In genomic region chr4:2537011-2537830, GRCh38 we compare ENCODE assay signal across 8 cellular contexts. TPM values are rescaled to one million over a fixed set of nuclear protein-coding genes. Genes with fewer than 3 reads are reported as not detected.
DNase-seq lines count a peak whose midpoint lies in the region; ATAC-seq and TF ChIP-seq lines count a peak whose summit lies in the region.

No MANE protein-coding gene starts in this region.

- H3K4me1 ChIP-seq in CD8-positive, alpha-beta T cell (ENCODE audit: insufficient read depth, low read length): peaks cover 26% of the 10 kb centered on the region

- H3K27ac ChIP-seq in CD8-positive, alpha-beta T cell (ENCODE audit: low read depth, low read length): peak overlapping the region; percentile 62

- no peaks in the 10 kb centered on the region for H3K9me3 Mint-ChIP-seq in CD8-positive, alpha-beta T cell

- peaks cover 32% of the 10 kb centered on the region for H3K4me1 Mint-ChIP-seq in CD8-positive, alpha-beta T cell (ENCODE audit: low read depth)

- H3K4me3 ChIP-seq in CD8-positive, alpha-beta T cell (ENCODE audit: low read depth, low read length): peak overlapping the region; percentile 66

- H3K9me3 ChIP-seq in CD8-positive, alpha-beta T cell (ENCODE audit: low read length): no peaks in the 10 kb centered on the region

- H3K36me3 ChIP-seq in CD8-positive, alpha-beta T cell (ENCODE audit: insufficient read depth, low read length): no peaks in the 10 kb centered on the region

- H3K27me3 Mint-ChIP-seq in CD8-positive, alpha-beta T cell (ENCODE audit: low read depth): no peaks in the 10 kb centered on the region

- in situ Hi-C loops in KBM-7 (cut with MboI; ENCODE audit: low pct_unique_long_range_greater_than_20kb, low sequenced_read_pairs): no loop called here

- CTCF ChIA-PET in CD8-positive, alpha-beta T cell (lab: Charles Lee): no interaction called here

- intact Hi-C loops in CD8-positive, alpha-beta T cell (cut with DNase I, micrococcal nuclease): loop anchor here (2.0 to 5.0 kb wide), 5 partner anchors 34 to 1290 kb away; partner anchors contain the start of genes CTBP1 (in 1 of the 2), GRK4 (in 1 of the 2), LETM1 (in 1 of the 2) and NELFA (in 1 of the 2)

- H3K27ac Mint-ChIP-seq in CD8-positive, alpha-beta T cell: peak overlapping the region; percentile 91

- DNase-seq in CD8-positive, alpha-beta T cell: peak; percentile 26 to 71 (median 56)
- DNase-seq in KBM-7 (peak; percentile 55), cerebellar cortex (ENCODE audit: low spot score) (peak; percentile 38), left lobe of liver (ENCODE audit: low spot score) (peak; percentile 71), H4 (ENCODE audit: low spot score) (no peak)
- peak in 3 of 4 experiments; percentile 20 to 57 (median 27) for DNase-seq in activated CD4-positive, CD25-positive, alpha-beta regulatory T cell (lab: John Stamatoyannopoulos, UW)
- peak; percentile 36 to 50 for DNase-seq in stimulated activated CD4-positive, alpha-beta T cell treated with anti-CD3 and anti-CD28 coated beads, Interleukin-2, amount 100 ng/mL, for 48 hours

- ATAC-seq in CD8-positive, alpha-beta T cell: peak; percentile 9
- peak; percentile 22 for ATAC-seq in GM21390 (IDR thresholded peaks at IDR 0.05; ENCODE audit: unreplicated experiment)
- ATAC-seq in left lobe of liver: peak; percentile 24

- POLR2A ChIA-PET in CD8-positive, alpha-beta T cell (lab: Charles Lee): interaction anchor here (1.0 to 2.3 kb wide), 3 partner anchors 15 to 69 kb away, joined by 3 to 20 read pairs (median 9); partner anchors contain the start of gene RNF4

- H3K36me3 Mint-ChIP-seq in CD8-positive, alpha-beta T cell: peaks cover 8% of the 10 kb centered on the region

- no peak for TF ChIP-seq CTCF in CD8-positive, alpha-beta T cell (IDR thresholded peaks at IDR 0.05)

- H3K27me3 ChIP-seq in CD8-positive, alpha-beta T cell (ENCODE audit: insufficient read depth, low read length): no peaks in the 10 kb centered on the region

- peak overlapping the region; percentile 90 for H3K4me3 Mint-ChIP-seq in CD8-positive, alpha-beta T cell

RNA-seq across cellular contexts. Expression of gene FAM193A, which starts 0.8 kb away (rescaled TPM):
- total RNA-seq in CD8-positive, alpha-beta T cell: 10 to 100 TPM; 29.0 to 30.2 TPM
- 10.6 TPM for total RNA-seq in left lobe of liver
- total RNA-seq in H4 (2014; rRNA removed; shearing (Covaris generic)): 8.9 and 9.6 TPM in 2 replicates
